Comparison of ENCODE assay signal across 23 cellular contexts in genomic region chr10:87712913-87713616, GRCh38. TPM values are rescaled to one million over a fixed set of nuclear protein-coding genes. Genes with fewer than 3 reads are reported as not detected.
"Had no signal": no experiment of that assay in that cellular context is flagged by ENCODE, and none has a peak within 500 bp of the region (broad histone marks: within the 10 kb centered on the region; RNA-seq: fewer than 3 reads in every experiment).

No MANE protein-coding gene starts in this region.

- H3K27ac ChIP-seq: brain microvascular endothelial cell, coronary artery, epithelial cell of prostate, suprapubic skin had no signal

- H3K27ac Mint-ChIP-seq: activated CD4-positive, alpha-beta T cell treated with anti-CD3 and anti-CD28 coated beads, Interleukin-2, amount 10 ng/mL, durations not matched to agents 24 days and 14 days; activated CD8-positive, alpha-beta T cell treated with anti-CD3 and anti-CD28 coated beads, Interleukin-2, amount 10 ng/mL, durations not matched to agents 7 days and 5 days; activated naive CD4-positive, alpha-beta T cell treated with anti-CD3 and anti-CD28 coated beads, Interleukin-2, amount 50 U/mL, for 72 hours; natural killer cell treated with Interleukin-12 subunit alpha and Interleukin-12 subunit beta and Interleukin-15 and Interleukin-18, amount 100 ng/mL, for 72 hours; stimulated activated naive CD8-positive, alpha-beta T cell treated with anti-CD3 and anti-CD28 coated beads, Interleukin-15, Interleukin-2, amounts not matched to agents 100 ng/mL and 50 ng/mL, for 24 hours; type B pancreatic cell had no signal

- ATAC-seq: activated CD8-positive, alpha-beta T cell treated with anti-CD3 and anti-CD28 coated beads, Interleukin-2, amount 10 ng/mL, durations not matched to agents 7 days and 5 days; activated naive CD4-positive, alpha-beta T cell treated with anti-CD3 and anti-CD28 coated beads, Interleukin-2, amount 50 U/mL, for 72 hours; gastroesophageal sphincter had no signal

- H3K9me3 Mint-ChIP-seq: activated CD4-positive, alpha-beta T cell treated with anti-CD3 and anti-CD28 coated beads, Interleukin-2, amount 10 ng/mL, durations not matched to agents 24 days and 14 days; activated naive CD4-positive, alpha-beta T cell treated with anti-CD3 and anti-CD28 coated beads, Interleukin-2, amount 50 U/mL, for 72 hours; central memory CD8-positive, alpha-beta T cell; natural killer cell treated with Interleukin-12 subunit alpha and Interleukin-12 subunit beta and Interleukin-15 and Interleukin-18, amount 100 ng/mL, for 72 hours; stimulated activated naive CD8-positive, alpha-beta T cell treated with anti-CD3 and anti-CD28 coated beads, Interleukin-15, Interleukin-2, amounts not matched to agents 100 ng/mL and 50 ng/mL, for 24 hours; type B pancreatic cell had no signal

- H3K27me3 ChIP-seq: brain microvascular endothelial cell, gastroesophageal sphincter, sigmoid colon, spleen, suprapubic skin had no signal

- H3K36me3 Mint-ChIP-seq: activated naive CD4-positive, alpha-beta T cell treated with anti-CD3 and anti-CD28 coated beads, Interleukin-2, amount 50 U/mL, for 72 hours; natural killer cell treated with Interleukin-12 subunit alpha and Interleukin-12 subunit beta and Interleukin-15 and Interleukin-18, amount 100 ng/mL, for 72 hours had no signal

- H3K4me1 Mint-ChIP-seq: central memory CD8-positive, alpha-beta T cell had no signal

- H3K9me3 ChIP-seq: gastroesophageal sphincter, sigmoid colon, spleen, suprapubic skin had no signal

- H3K4me3 Mint-ChIP-seq: activated CD4-positive, alpha-beta T cell treated with anti-CD3 and anti-CD28 coated beads, Interleukin-2, amount 10 ng/mL, durations not matched to agents 24 days and 14 days; activated CD8-positive, alpha-beta T cell treated with anti-CD3 and anti-CD28 coated beads, Interleukin-2, amount 10 ng/mL, durations not matched to agents 7 days and 5 days; central memory CD8-positive, alpha-beta T cell; natural killer cell treated with Interleukin-12 subunit alpha and Interleukin-12 subunit beta and Interleukin-15 and Interleukin-18, amount 100 ng/mL, for 72 hours; stimulated activated naive CD8-positive, alpha-beta T cell treated with anti-CD3 and anti-CD28 coated beads, Interleukin-15, Interleukin-2, amounts not matched to agents 100 ng/mL and 50 ng/mL, for 24 hours; type B pancreatic cell had no signal

- DNase-seq: activated CD4-positive, alpha-beta T cell treated with anti-CD3 and anti-CD28 coated beads, Interleukin-2, amount 10 ng/mL, durations not matched to agents 24 days and 14 days; activated CD4-positive, CD25-positive, alpha-beta regulatory T cell; activated CD8-positive, alpha-beta memory T cell treated with anti-CD3 and anti-CD28 coated beads, Interleukin-2, amount 50 U/mL, for 4 hours; activated CD8-positive, alpha-beta T cell treated with anti-CD3 and anti-CD28 coated beads, Interleukin-2, amount 10 ng/mL, durations not matched to agents 7 days and 5 days; activated effector memory CD4-positive, alpha-beta T cell treated with anti-CD3 and anti-CD28 coated beads, Interleukin-2, amount 50 U/mL, for 16 hours; activated T-cell treated with anti-CD3 and anti-CD28 coated beads, Interleukin-2, amount 50 U/mL, for 48 hours; amygdala; brain microvascular endothelial cell; effector CD8-positive, alpha-beta T cell; islet precursor cell; mesenchymal stem cell; sigmoid colon; spleen; SW 1271 had no signal

- H3K4me3 ChIP-seq: coronary artery, gastroesophageal sphincter, sigmoid colon, spleen, suprapubic skin had no signal

- H3K27me3 Mint-ChIP-seq: type B pancreatic cell had no signal

- H3K36me3 ChIP-seq: sigmoid colon, spleen, suprapubic skin had no signal

RNA-seq across cellular contexts. Expression of gene PAPSS2, which starts 53.4 kb away (rescaled TPM):
- total RNA-seq: activated CD4-positive, alpha-beta T cell treated with anti-CD3 and anti-CD28 coated beads, Interleukin-2, amount 10 ng/mL, durations not matched to agents 24 days and 14 days had no signal
